ENCODE assay signal across 9 cellular contexts in genomic region chr2:240134956-240135520, GRCh38. TPM values are rescaled to one million over a fixed set of nuclear protein-coding genes. Genes with fewer than 3 reads are reported as not detected.
DNase-seq lines count a peak whose midpoint lies in the region; ATAC-seq, FAIRE-seq and TF ChIP-seq lines count a peak whose summit lies in the region.
"Had no signal": no experiment of that assay in that cellular context is flagged by ENCODE, and none has a peak within 500 bp of the region (broad histone marks: within the 10 kb centered on the region; RNA-seq: fewer than 3 reads in every experiment).

No MANE protein-coding gene starts in this region.

- ATAC-seq in CD4-positive, alpha-beta T cell (ENCODE audit: poor library complexity) = no peak
- ATAC-seq in Panc1 (no peak), GM18520 (IDR thresholded peaks at IDR 0.05; ENCODE audit: unreplicated experiment) (no peak), GM18519 (IDR thresholded peaks at IDR 0.05; ENCODE audit: low FRiP score, unreplicated experiment) (no peak)

- peak overlapping the region; percentile 71 for H3K27ac Mint-ChIP-seq in CD4-positive, alpha-beta T cell

- BruUV-seq in Panc1 (replicated peaks; lab: Mats Ljungman, UMichigan) = no TSS peak

- no peaks in the 10 kb centered on the region for H3K27me3 ChIP-seq in CD4-positive, alpha-beta T cell (ENCODE audit: control insufficient read depth, insufficient read depth, low read length)
- H3K27me3 ChIP-seq in Panc1 (ENCODE audit: control insufficient read depth, insufficient read depth, low read length) = no peaks in the 10 kb centered on the region
- no peaks in the 10 kb centered on the region for H3K27me3 ChIP-seq in esophagus muscularis mucosa
- H3K27me3 ChIP-seq in neutrophil = peaks cover 36% of the 10 kb centered on the region

- no peak for TF ChIP-seq CTCF in CD4-positive, alpha-beta T cell (IDR thresholded peaks at IDR 0.05)
- TF ChIP-seq CTCF in Panc1 (IDR thresholded peaks at IDR 0.05) (no peak), esophagus muscularis mucosa (IDR thresholded peaks at IDR 0.05) (no peak), neutrophil (IDR thresholded peaks at IDR 0.05) (no peak)

- no peak for DNase-seq in CD4-positive, alpha-beta T cell
- DNase-seq in Panc1 (ENCODE audit: low read depth, low spot score) (no peak), esophagus muscularis mucosa (ENCODE audit: extremely low spot score) (no peak), GM03348 (ENCODE audit: low spot score) (no peak), GM12891 (ENCODE audit: insufficient read length, low spot score) (no peak)

- H3K4me1 Mint-ChIP-seq in CD4-positive, alpha-beta T cell (ENCODE audit: low read depth) = peaks cover 33% of the 10 kb centered on the region

- POLR2A ChIA-PET in CD4-positive, alpha-beta T cell (lab: Charles Lee) = no interaction called here
- POLR2A ChIA-PET in Panc1 (lab: Charles Lee) = no interaction called here

- peaks cover 61% of the 10 kb centered on the region for H3K36me3 Mint-ChIP-seq in CD4-positive, alpha-beta T cell (ENCODE audit: low read depth)

- H3K4me1 ChIP-seq in Panc1 (ENCODE audit: control insufficient read depth, insufficient read depth, low read length) (peaks cover 8% of the 10 kb centered on the region), esophagus muscularis mucosa (peaks cover 16 to 28% (median 23%) of the 10 kb centered on the region in 4 donors), neutrophil (ENCODE audit: control insufficient read depth in 1 of 2, insufficient read depth in 1 of 2, low read depth in 1 of 2, low read length in 1 of 2) (peaks cover 17 to 18% of the 10 kb centered on the region in 2 experiments)

- H3K36me3 ChIP-seq in Panc1 (ENCODE audit: control insufficient read depth, insufficient read depth, low read length) = peaks cover 10% of the 10 kb centered on the region; the same call in 1 of the 2 replicates
- peaks cover 36 to 40% (median 37%) of the 10 kb centered on the region in 4 donors for H3K36me3 ChIP-seq in esophagus muscularis mucosa
- H3K36me3 ChIP-seq in neutrophil = peaks cover 38% of the 10 kb centered on the region

- no peaks in the 10 kb centered on the region for H3K9me3 Mint-ChIP-seq in CD4-positive, alpha-beta T cell

- no peak for TF ChIP-seq POLR2A in esophagus muscularis mucosa (IDR thresholded peaks at IDR 0.05; ENCODE audit: low read depth)
- no peak for TF ChIP-seq POLR2A in GM12891 (IDR thresholded peaks at IDR 0.05; ENCODE audit: low read depth, low read length)

- no peak for TF ChIP-seq EP300 in esophagus muscularis mucosa (IDR thresholded peaks at IDR 0.05)

- intact Hi-C loops in CD4-positive, alpha-beta T cell (cut with DNase I, micrococcal nuclease) = loop anchor here in 1 of 2 experiments (2.0 to 10.0 kb wide), 4 partner anchors 110 to 1710 kb away; partner anchors contain the start of genes ASB1, DUSP28, HDAC4 and NDUFA10
- intact Hi-C loops in Panc1 (cut with micrococcal nuclease; ENCODE audit: unreplicated experiment) = no loop called here
- intact Hi-C loops in esophagus muscularis mucosa (cut with DNase I) = no loop called here

- H3K9me3 ChIP-seq in CD4-positive, alpha-beta T cell (ENCODE audit: control insufficient read depth, low read length) = no peaks in the 10 kb centered on the region
- H3K9me3 ChIP-seq in Panc1 (ENCODE audit: control insufficient read depth, insufficient read depth, low read depth, low read length) = no peaks in the 10 kb centered on the region
- no peaks in the 10 kb centered on the region for H3K9me3 ChIP-seq in esophagus muscularis mucosa
- no peaks in the 10 kb centered on the region for H3K9me3 ChIP-seq in neutrophil

- H3K27ac ChIP-seq in CD4-positive, alpha-beta T cell (ENCODE audit: low read depth, low read length) = no peak overlapping the region
- peak overlapping the region; percentile 85 for H3K27ac ChIP-seq in Panc1 (ENCODE audit: low read length)
- H3K27ac ChIP-seq in esophagus muscularis mucosa (replicated peaks in 1 of 4) = peak overlapping the region in 3 of 4 donors; percentile 78 to 83 (median 81)
- H3K27ac ChIP-seq in neutrophil = no peak overlapping the region

- no peaks in the 10 kb centered on the region for H3K27me3 Mint-ChIP-seq in CD4-positive, alpha-beta T cell

- CTCF ChIA-PET in CD4-positive, alpha-beta T cell (lab: Charles Lee) = interaction anchor here (1.0 to 1.2 kb wide), 2 partner anchors 9 kb away, joined by 3 to 5 read pairs; no protein-coding TSS in a partner anchor
- CTCF ChIA-PET in Panc1 (lab: Charles Lee) = no interaction called here

- in situ Hi-C loops in Panc1 (cut with HindIII; ENCODE audit: low pct_unique_long_range_greater_than_20kb, low sequenced_read_pairs) = no loop called here

- FAIRE-seq in GM12891 (lab: Jason Lieb, UNC) = no peak
- FAIRE-seq: islet of Langerhans had no signal

- H3K4me3 ChIP-seq in Panc1 (ENCODE audit: low read depth in 2 of 2, low read length in 2 of 2) (peak overlapping the region; percentile 98 to 99), esophagus muscularis mucosa (peak overlapping the region; percentile 82 to 97 (median 93)), neutrophil (ENCODE audit: low read depth in 1 of 2, low read length in 1 of 2) (peak overlapping the region; percentile 68 to 69)

- 83% methylated on average over 15 of the region's 15 CpGs for WGBS in esophagus muscularis mucosa

- H3K4me3 Mint-ChIP-seq in CD4-positive, alpha-beta T cell = peak overlapping the region; percentile 95

TF ChIP-seq in GM12891, 5 proteins besides CTCF, POLR2A, EP300 and RAD21:
- TF ChIP-seq POU2F2 (IDR thresholded peaks at IDR 0.05; ENCODE audit: low read depth, low read length) (no peak), TAF1 (IDR thresholded peaks at IDR 0.05; ENCODE audit: low read depth, low read length) (no peak), POLR2AphosphoS5 (IDR thresholded peaks at IDR 0.05; ENCODE audit: low read depth, low read length) (no peak), PAX5 (IDR thresholded peaks at IDR 0.05; ENCODE audit: insufficient read depth, low read length, severe bottlenecking) (no peak), SPI1 (IDR thresholded peaks at IDR 0.05; ENCODE audit: low read depth, low read length) (no peak)

RNA-seq across cellular contexts. Expression of gene COPS9, which starts 1.1 kb away (rescaled TPM):
- total RNA-seq in CD4-positive, alpha-beta T cell = 10 to 100 TPM; 46.7 to 48.5 TPM
- total RNA-seq in Panc1 (2021; ENCODE audit: unreplicated experiment) = 134 TPM
- 151 TPM for polyA plus RNA-seq in Panc1 (2012; ENCODE audit: insufficient read length)
- 100 to 1,000 TPM; 179 to 254 (median 197) TPM for total RNA-seq in esophagus muscularis mucosa
- 298 TPM for polyA plus RNA-seq in GM12891 (2012; ENCODE audit: low read depth, missing spikeins)

RNA-seq across cellular contexts. Expression of gene OTOS, which starts 5.4 kb away (rescaled TPM):
- not detected for total RNA-seq in CD4-positive, alpha-beta T cell
- total RNA-seq in Panc1 (2021; ENCODE audit: unreplicated experiment) (not detected), esophagus muscularis mucosa (not detected)
- polyA plus RNA-seq in Panc1 (2012; ENCODE audit: insufficient read length) = not detected
- not detected for polyA plus RNA-seq in GM12891 (2012; ENCODE audit: low read depth, missing spikeins)

Comparison
In these comparisons a context has a peak if more than half of its experiments do, and no peak if none do; other contexts are left out.
1. H3K27ac ChIP-seq: peak in Panc1 (single experiment) and esophagus muscularis mucosa (3 of 4); none in CD4-positive, alpha-beta T cell (single experiment) and neutrophil (single experiment).
2. Peak in every context shown above with its lines, with median percentiles within 50 percentile points of each other: H3K4me3 ChIP-seq.